ENCODE assay signal across 14 cellular contexts in genomic region chr22:35128637-35129036, GRCh38.
DNase-seq lines count a peak whose midpoint lies in the region; ATAC-seq, FAIRE-seq and TF ChIP-seq lines count a peak whose summit lies in the region.
"Had no signal": no experiment of that assay in that cellular context is flagged by ENCODE, and none has a peak within 500 bp of the region (broad histone marks: within the 10 kb centered on the region; RNA-seq: fewer than 3 reads in every experiment).

No MANE protein-coding gene starts in this region.

- peak; percentile 96 for FAIRE-seq in GM12891 (lab: Jason Lieb, UNC)
- FAIRE-seq: endothelial cell of umbilical vein had no signal

- TF ChIP-seq POLR2A in GM12891 (IDR thresholded peaks at IDR 0.05; ENCODE audit: low read depth, low read length): peak; percentile 57; the same call in 1 of the 2 replicates

- H3K27me3 ChIP-seq in MG63: peaks cover 3% of the 10 kb centered on the region; the same call in 1 of the 2 replicates
- H3K27me3 ChIP-seq: hepatocyte had no signal

- no peak overlapping the region for H3K4me3 ChIP-seq in foreskin fibroblast (ENCODE audit: low read depth in 1 of 2, low read length in 2 of 2)
- no peak overlapping the region for H3K4me3 ChIP-seq in MG63
- H3K4me3 ChIP-seq: hepatocyte, lower lobe of right lung had no signal

- no peak for TF ChIP-seq CTCF in foreskin fibroblast (IDR thresholded peaks at IDR 0.05; ENCODE audit: low read depth, low read length)

- ATAC-seq in GM19025 (IDR thresholded peaks at IDR 0.05; ENCODE audit: low read depth, unreplicated experiment) (peak; percentile 44), HG02610 (IDR thresholded peaks at IDR 0.05; ENCODE audit: unreplicated experiment) (peak; percentile 39), HG03378 (IDR thresholded peaks at IDR 0.05; ENCODE audit: unreplicated experiment) (peak; percentile 50)
- ATAC-seq: lower lobe of right lung, T-cell had no signal

- no peaks in the 10 kb centered on the region for H3K9me3 ChIP-seq in MG63
- H3K9me3 ChIP-seq: lower lobe of right lung had no signal

- H3K36me3 ChIP-seq in MG63: no peaks in the 10 kb centered on the region
- H3K36me3 ChIP-seq: lower lobe of right lung had no signal

- no peak for DNase-seq in GM12891 (ENCODE audit: insufficient read length, low spot score)
- DNase-seq in foreskin fibroblast: no peak
- no peak for DNase-seq in MG63
- no peak for DNase-seq in HuH-7 (ENCODE audit: low spot score)
- no peak for DNase-seq in RKO (ENCODE audit: low spot score)
- DNase-seq: activated CD4-positive, alpha-beta T cell treated with anti-CD3 and anti-CD28 coated beads, Interleukin-2, amount 50 U/mL, for 1 hour; activated gamma-delta T cell treated with Interleukin-2 at 50 U/mL for 16 hours; lower lobe of right lung; T-cell had no signal

TF ChIP-seq in GM12891, 5 proteins besides CTCF, POLR2A, EP300 and RAD21:
- TF ChIP-seq PAX5 (IDR thresholded peaks at IDR 0.05; ENCODE audit: insufficient read depth, low read length, severe bottlenecking) (no peak), POU2F2 (IDR thresholded peaks at IDR 0.05; ENCODE audit: low read depth, low read length) (0 out of 2 replicates have a peak, but pooled peaks have one; percentile 13), POLR2AphosphoS5 (IDR thresholded peaks at IDR 0.05; ENCODE audit: low read depth, low read length) (0 out of 2 replicates have a peak, but pooled peaks have one; percentile 48), SPI1 (IDR thresholded peaks at IDR 0.05; ENCODE audit: low read depth, low read length) (peak; percentile 91), TAF1 (IDR thresholded peaks at IDR 0.05; ENCODE audit: low read depth, low read length) (peak; percentile 55; the same call in 1 of the 2 replicates)
